Comparison of ENCODE assay signal across 8 cellular contexts in the genomic region with DNA sequence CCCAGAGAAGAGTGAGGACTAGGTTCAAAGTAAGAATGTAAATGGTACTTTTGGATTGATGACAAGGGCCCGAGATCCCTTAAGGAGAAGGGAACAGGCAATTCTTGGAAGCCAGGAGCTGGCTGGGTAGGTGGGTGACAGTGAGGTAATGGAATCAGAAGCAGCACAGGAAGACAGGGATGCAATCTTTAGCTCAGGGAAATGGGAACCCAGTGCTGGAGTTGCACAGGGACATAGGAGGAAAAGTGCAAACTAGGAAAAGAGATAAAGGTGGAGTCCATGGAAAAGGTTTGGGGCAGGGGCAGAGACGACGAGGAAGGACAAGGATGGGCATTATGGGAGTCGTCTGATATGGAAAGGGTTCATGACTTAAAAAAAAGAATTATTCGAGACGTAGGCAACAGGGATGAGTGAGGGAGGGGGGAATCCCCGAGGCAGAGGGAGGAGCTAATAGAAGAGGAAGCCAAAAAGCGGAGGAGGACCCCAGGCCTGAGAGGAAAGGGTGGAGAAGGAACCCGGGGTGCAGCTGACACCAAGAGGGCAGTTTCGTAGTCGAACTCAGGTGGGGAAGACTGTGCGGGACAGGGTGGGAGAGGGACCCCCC. TPM values are rescaled to one million over a fixed set of nuclear protein-coding genes. Genes with fewer than 3 reads are reported as not detected.
DNase-seq lines count a peak whose midpoint lies in the region; ATAC-seq and TF ChIP-seq lines count a peak whose summit lies in the region.

No MANE protein-coding gene starts in this region.

- peak; percentile 46 for ATAC-seq in HG02884 (IDR thresholded peaks at IDR 0.05; ENCODE audit: unreplicated experiment)
- peak; percentile 69 for ATAC-seq in Right ventricle myocardium inferior

- H3K36me3 ChIP-seq in OCI-LY1 (ENCODE audit: insufficient read depth, low read length) (peaks cover 27% of the 10 kb centered on the region), parathyroid adenoma (ENCODE audit: control insufficient read depth, insufficient read depth, low read length) (peaks cover 2% of the 10 kb centered on the region), vagina (peaks cover 0 to 31% of the 10 kb centered on the region in 2 donors)

- intact Hi-C loops in Right ventricle myocardium inferior (cut with DNase I) (loop anchor here (2.0 to 5.0 kb wide), 2 partner anchors 44 to 129 kb away; partner anchors contain the start of genes PIP5K1A and ZNF687), vagina (cut with DNase I) (loop anchor here (1.0 kb wide), 1 partner anchor 44 kb away; the partner anchor contains the start of gene ZNF687)

- H3F3A ChIP-seq in OCI-LY1 (ENCODE audit: insufficient read depth, low read length): 0 out of 2 replicates have a peak, but pooled peaks cover 4% of the 10 kb centered on the region

- peak; percentile 67 for DNase-seq in A172 (ENCODE audit: low spot score)
- DNase-seq in activated naive CD4-positive, alpha-beta T cell treated with anti-CD3 and anti-CD28 coated beads, Interleukin-2, amount 50 U/mL, for 16 hours: peak; percentile 57
- peak; percentile 75 for DNase-seq in Right ventricle myocardium inferior (ENCODE audit: missing footprints)
- no peak for DNase-seq in vagina (ENCODE audit: extremely low spot score in 2 of 2)

- H2AFZ ChIP-seq in OCI-LY1 (ENCODE audit: low read length) (no peak overlapping the region), parathyroid adenoma (peak overlapping the region; percentile 56)

- H3K9ac ChIP-seq in OCI-LY1 (ENCODE audit: low read length) (peak overlapping the region; percentile 65), parathyroid adenoma (no peak overlapping the region)

- H4K20me1 ChIP-seq in OCI-LY1 (ENCODE audit: insufficient read depth, low read length): no peaks in the 10 kb centered on the region

- peaks cover 5% of the 10 kb centered on the region; the same call in 1 of the 2 replicates for H3K79me2 ChIP-seq in OCI-LY1 (ENCODE audit: insufficient read depth, low read length)
- peaks cover 8% of the 10 kb centered on the region for H3K79me2 ChIP-seq in parathyroid adenoma

- no peaks in the 10 kb centered on the region for H3K9me2 ChIP-seq in OCI-LY1 (ENCODE audit: low read depth, low read length)

- H3K4me3 ChIP-seq in GM12875 (ENCODE audit: low read depth, low read length) (peak overlapping the region; percentile 74), OCI-LY1 (ENCODE audit: low read depth, low read length, poor library complexity, severe bottlenecking) (peak overlapping the region; percentile 62), parathyroid adenoma (ENCODE audit: low read depth, low read length) (peak overlapping the region; percentile 84), vagina (peak overlapping the region; percentile 62 to 86)

- H3K27me3 ChIP-seq in OCI-LY1 (ENCODE audit: insufficient read depth, low read length) (no peaks in the 10 kb centered on the region), parathyroid adenoma (ENCODE audit: control insufficient read depth, insufficient read depth, low read length) (no peaks in the 10 kb centered on the region), vagina (no peaks in the 10 kb centered on the region)

- TF ChIP-seq POLR2A in vagina (IDR thresholded peaks at IDR 0.05): no peak

- H3K27ac ChIP-seq in OCI-LY1 (ENCODE audit: low read depth, low read length, poor library complexity, severe bottlenecking) (peak overlapping the region; percentile 13), parathyroid adenoma (peak overlapping the region; percentile 94), vagina (peak overlapping the region; percentile 92)

- H3K4me2 ChIP-seq in OCI-LY1 (ENCODE audit: low read length) (peak overlapping the region; percentile 85), parathyroid adenoma (ENCODE audit: low read length) (peak overlapping the region; percentile 98)

- no peaks in the 10 kb centered on the region for H3K9me3 ChIP-seq in OCI-LY1 (ENCODE audit: low read length)
- no peaks in the 10 kb centered on the region for H3K9me3 ChIP-seq in parathyroid adenoma (ENCODE audit: control insufficient read depth, low read length)
- no peaks in the 10 kb centered on the region for H3K9me3 ChIP-seq in vagina

- peaks cover 20% of the 10 kb centered on the region for H3K4me1 ChIP-seq in OCI-LY1 (ENCODE audit: insufficient read depth, low read length, severe bottlenecking)
- no peaks in the 10 kb centered on the region for H3K4me1 ChIP-seq in parathyroid adenoma
- H3K4me1 ChIP-seq in vagina: peaks cover 50% of the 10 kb centered on the region

- no peak for TF ChIP-seq CTCF in GM12875 (IDR thresholded peaks at IDR 0.05; ENCODE audit: borderline replicate concordance, insufficient read depth, low read depth, low read length)
- no peak for TF ChIP-seq CTCF in OCI-LY1 (IDR thresholded peaks at IDR 0.05; ENCODE audit: low read length)
- TF ChIP-seq CTCF in parathyroid adenoma (IDR thresholded peaks at IDR 0.05): no peak
- TF ChIP-seq CTCF in vagina (IDR thresholded peaks at IDR 0.05): no peak

RNA-seq across cellular contexts. Expression of gene PI4KB, which starts 0.5 kb away (rescaled TPM):
- 86.6 and 99.4 TPM in 2 replicates for total RNA-seq in A172 (2014; rRNA removed; shearing (Covaris generic))
- 53.7 TPM for total RNA-seq in Right ventricle myocardium inferior
- total RNA-seq in vagina: 69.0 TPM

RNA-seq across cellular contexts. Expression of gene RFX5, which starts 20.3 kb away (rescaled TPM):
- 73.0 and 104 TPM in 2 replicates for total RNA-seq in A172 (2014; rRNA removed; shearing (Covaris generic))
- total RNA-seq in Right ventricle myocardium inferior (16.5 TPM), vagina (13.0 TPM)

RNA-seq across cellular contexts. Expression of gene ZNF687, which starts 44.6 kb away (rescaled TPM):
- 34.7 and 36.2 TPM in 2 replicates for total RNA-seq in A172 (2014; rRNA removed; shearing (Covaris generic))
- 10.8 TPM for total RNA-seq in Right ventricle myocardium inferior
- 26.8 TPM for total RNA-seq in vagina

RNA-seq across cellular contexts. Expression of gene SELENBP1, which starts 45.8 kb away (rescaled TPM):
- total RNA-seq in A172 (2014; rRNA removed; shearing (Covaris generic)): 0.22 and 0.41 TPM in 2 replicates
- total RNA-seq in Right ventricle myocardium inferior (129 TPM), vagina (30.9 TPM)

Comparison
In these comparisons a context has a peak if more than half of its experiments do, and no peak if none do; other contexts are left out.
1. DNase-seq: peak in A172 (single experiment), activated naive CD4-positive, alpha-beta T cell treated with anti-CD3 and anti-CD28 coated beads, Interleukin-2, amount 50 U/mL, for 16 hours (single experiment) and Right ventricle myocardium inferior (single experiment); none in vagina (0 of 2).
2. H3K27ac ChIP-seq: peak in every context shown above with its lines; median percentile 94 in parathyroid adenoma; 92 in vagina; 13 in OCI-LY1.
3. Peak in every context shown above with its lines, with median percentiles within 50 percentile points of each other: H3K4me3 ChIP-seq.